Comparison of ENCODE assay signal across 24 cellular contexts in genomic region chr17:5794881-5795486, GRCh38.
"Had no signal": no experiment of that assay in that cellular context is flagged by ENCODE, and none has a peak within 500 bp of the region (broad histone marks: within the 10 kb centered on the region; RNA-seq: fewer than 3 reads in every experiment).

No MANE protein-coding gene starts in this region.

- ATAC-seq: PC-3, Right ventricle myocardium inferior, SK-N-SH treated with all-trans-retinoic acid at 6 μM for 48 hours had no signal

- H3K36me3 ChIP-seq: MG63, Peyer's patch had no signal

- H3K27ac ChIP-seq: Peyer's patch, SJCRH30 had no signal

- H3K27me3 ChIP-seq: MG63, Peyer's patch, SJCRH30 had no signal

- H3K9me3 ChIP-seq: MG63, SJCRH30 had no signal

- DNase-seq: Karpas-422; KG1; MG63; NCI-H1092 treated with DMSO at 0.1 percent for 48 hours; NCI-H1436; NCI-H187; NCI-H2029; NCI-H2081 treated with DMSO at 0.1 percent for 48 hours; NCI-H2171 treated with DMSO at 0.1 percent for 48 hours; NCI-H226; NCI-H446; NCI-H510A; NCI-H524 treated with DMSO at 0.1 percent for 48 hours; NCI-H69; NCI-H774; NK-92 treated with Interleukin-12 subunit alpha and Interleukin-12 subunit beta, amount 100 ng/mL, for 24 hours; PC-3; Peyer's patch; SHP77 treated with DMSO at 0.1 percent for 48 hours; SJCRH30; T-helper 1 cell had no signal

- H3K4me1 ChIP-seq: Peyer's patch, SJCRH30 had no signal

- FAIRE-seq: HTR-8/SVneo had no signal

- H3K4me3 ChIP-seq: MG63, Peyer's patch, SJCRH30 had no signal
